ENCODE assay signal across 14 cellular contexts in the genomic region with DNA sequence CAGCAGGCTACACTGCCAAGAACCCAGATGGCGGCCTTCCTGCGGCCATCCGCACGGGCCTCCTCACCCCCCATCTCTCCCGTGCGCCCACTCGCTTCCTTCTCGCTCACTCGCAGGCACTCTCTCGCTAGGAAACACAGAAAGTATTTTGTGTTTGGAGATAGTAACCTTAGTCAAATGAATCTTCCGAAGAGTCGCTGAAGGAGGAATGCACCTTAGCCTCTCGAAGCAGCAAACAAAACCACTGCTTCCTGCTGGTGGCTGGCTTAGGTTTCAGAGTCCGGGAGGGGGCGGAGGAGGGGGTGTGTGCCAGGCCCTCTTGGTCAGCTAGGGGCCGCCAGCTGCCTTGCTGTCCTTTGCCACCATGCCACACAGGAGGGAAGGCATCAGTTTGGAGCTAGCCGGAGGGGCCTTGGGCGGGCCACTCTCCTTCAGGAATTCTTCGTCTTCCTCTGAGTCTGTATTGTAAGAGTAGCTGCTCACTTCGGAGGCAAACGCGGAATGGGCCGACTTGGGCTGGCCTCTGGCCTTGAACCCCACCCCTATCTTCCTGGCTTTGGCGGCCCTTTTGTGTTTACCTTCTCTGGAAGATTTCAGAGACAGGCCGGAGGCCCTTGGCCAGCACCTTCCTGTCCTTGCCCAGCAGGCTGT.
A peak's percentile ranks its signal among the peaks of the same experiment; 100 is the strongest.
DNase-seq lines count a peak whose midpoint lies in the region; ATAC-seq and TF ChIP-seq lines count a peak whose summit lies in the region.
"Had no signal": no experiment of that assay in that cellular context is flagged by ENCODE, and none has a peak within 500 bp of the region (broad histone marks: within the 10 kb centered on the region; RNA-seq: fewer than 3 reads in every experiment).

No MANE protein-coding gene starts in this region.

- dilution Hi-C loops in mammary epithelial cell (cut with HindIII; ENCODE audit: low sequenced_read_pairs), result no loop called here

- peaks cover 5% of the 10 kb centered on the region for H3K4me1 ChIP-seq in mammary epithelial cell (ENCODE audit: insufficient read depth, low read length)
- H3K4me1 ChIP-seq in prostate gland (replicated peaks), result peaks cover 9% of the 10 kb centered on the region
- H3K4me1 ChIP-seq in GM23248 (ENCODE audit: insufficient read depth), result no peaks in the 10 kb centered on the region

- H3K4me3 ChIP-seq in H7 (ENCODE audit: insufficient read depth, low read depth, low read length), result no peak overlapping the region
- no peak overlapping the region for H3K4me3 ChIP-seq in mammary epithelial cell (replicated peaks in 1 of 3; ENCODE audit: insufficient read depth in 1 of 3, low read depth in 2 of 3, low read length in 3 of 3)
- peak overlapping the region; percentile 25 to 37 for H3K4me3 ChIP-seq in prostate gland
- no peak overlapping the region for H3K4me3 ChIP-seq in GM23248

- H3F3A ChIP-seq in GM23248 (ENCODE audit: insufficient read depth), result no peaks in the 10 kb centered on the region

- H2AFZ ChIP-seq in mammary epithelial cell (ENCODE audit: low read depth, low read length) (peak overlapping the region; percentile 75), GM23248 (no peak overlapping the region)

- peak in 1 of 2 donors; percentile 35 for TF ChIP-seq CTCF in mammary epithelial cell (conservative IDR thresholded peaks at IDR 0.05 in 1 of 2, IDR thresholded peaks at IDR 0.05 in 1 of 2; ENCODE audit: extremely low read depth in 1 of 2, insufficient read depth in 1 of 2, low read depth in 1 of 2, low read length in 2 of 2)
- peak in 3 of 4 experiments; percentile 39 to 61 (median 56) for TF ChIP-seq CTCF in prostate gland (IDR thresholded peaks at IDR 0.05)

- H3K36me3 ChIP-seq in H7 (replicated peaks; ENCODE audit: control insufficient read depth, insufficient read depth, low read length) (no peaks in the 10 kb centered on the region), mammary epithelial cell (ENCODE audit: insufficient read depth, low read length) (peaks cover 2% of the 10 kb centered on the region), prostate gland (no peaks in the 10 kb centered on the region), GM23248 (ENCODE audit: low read depth) (peaks cover 9% of the 10 kb centered on the region; the same call in 1 of the 2 replicates)

- H3K27me3 Mint-ChIP-seq in activated naive CD8-positive, alpha-beta T cell treated with anti-CD3 and anti-CD28 coated beads for 36 hours, result no peaks in the 10 kb centered on the region

- H3K4me3 Mint-ChIP-seq in activated naive CD8-positive, alpha-beta T cell treated with anti-CD3 and anti-CD28 coated beads for 36 hours, result no peak overlapping the region
- H3K4me3 Mint-ChIP-seq: nephron had no signal

- no peak overlapping the region for H3K27ac Mint-ChIP-seq in activated naive CD8-positive, alpha-beta T cell treated with anti-CD3 and anti-CD28 coated beads for 36 hours

- H3K27ac ChIP-seq in mammary epithelial cell (ENCODE audit: insufficient read depth, low read depth, low read length) (no peak overlapping the region), prostate gland (peak overlapping the region; percentile 80 to 82), GM23248 (no peak overlapping the region)

- H3K9me2 ChIP-seq in GM23248 (ENCODE audit: insufficient read depth), result no peaks in the 10 kb centered on the region

- H4K20me1 ChIP-seq in mammary epithelial cell (ENCODE audit: insufficient read depth, low read length) (no peaks in the 10 kb centered on the region), GM23248 (ENCODE audit: insufficient read depth) (no peaks in the 10 kb centered on the region)

- H3K9ac ChIP-seq in mammary epithelial cell (ENCODE audit: insufficient read depth, low read length), result no peak overlapping the region
- no peak overlapping the region for H3K9ac ChIP-seq in GM23248

- H3K79me2 ChIP-seq in mammary epithelial cell (ENCODE audit: insufficient read depth, low read length), result no peaks in the 10 kb centered on the region
- H3K79me2 ChIP-seq in GM23248 (ENCODE audit: insufficient read depth), result no peaks in the 10 kb centered on the region

- H3K9me3 ChIP-seq in mammary epithelial cell (replicated peaks; ENCODE audit: insufficient read depth, low read length) (no peaks in the 10 kb centered on the region), prostate gland (no peaks in the 10 kb centered on the region), GM23248 (ENCODE audit: low read depth) (no peaks in the 10 kb centered on the region)

- no peaks in the 10 kb centered on the region for H3K27me3 ChIP-seq in H7 (ENCODE audit: control insufficient read depth, insufficient read depth, low read length)
- no peaks in the 10 kb centered on the region for H3K27me3 ChIP-seq in mammary epithelial cell (ENCODE audit: insufficient read depth, low read length)
- no peaks in the 10 kb centered on the region for H3K27me3 ChIP-seq in prostate gland (replicated peaks; ENCODE audit: insufficient read depth)
- no peaks in the 10 kb centered on the region for H3K27me3 ChIP-seq in GM23248 (replicated peaks; ENCODE audit: insufficient read depth)

- BruUV-seq in mammary epithelial cell (replicated peaks; lab: Mats Ljungman, UMichigan), result no TSS peak

- in situ Hi-C loops in mammary epithelial cell (cut with MboI; ENCODE audit: low sequenced_read_pairs in 2 of 2), result no loop called here
- in situ Hi-C loops in GM23248 (cut with MboI), result no loop called here

- no peaks in the 10 kb centered on the region for H3K9me3 Mint-ChIP-seq in activated naive CD8-positive, alpha-beta T cell treated with anti-CD3 and anti-CD28 coated beads for 36 hours
- H3K9me3 Mint-ChIP-seq: nephron had no signal

- intact Hi-C loops in mammary epithelial cell (cut with micrococcal nuclease) (no loop called here), prostate gland (cut with DNase I) (loop anchor here (5.0 kb wide), 2 partner anchors 115 to 200 kb away; a partner anchor contains a TSS)

- peaks cover 1% of the 10 kb centered on the region for H3K4me1 Mint-ChIP-seq in activated naive CD8-positive, alpha-beta T cell treated with anti-CD3 and anti-CD28 coated beads for 36 hours
- H3K4me1 Mint-ChIP-seq: nephron had no signal

- CTCF ChIA-PET in mammary epithelial cell (lab: Charles Lee; ENCODE audit: low non-redundant PET), result no interaction called here

- H3K4me2 ChIP-seq in mammary epithelial cell (ENCODE audit: insufficient read depth, low read depth, low read length), result peak overlapping the region; percentile 80
- no peak overlapping the region for H3K4me2 ChIP-seq in GM23248 (ENCODE audit: unreplicated experiment)

- no peaks in the 10 kb centered on the region for H3K36me3 Mint-ChIP-seq in activated naive CD8-positive, alpha-beta T cell treated with anti-CD3 and anti-CD28 coated beads for 36 hours

- DNase-seq in H7, result peak; percentile 90
- peak; percentile 26 for DNase-seq in mammary epithelial cell
- DNase-seq in kidney tubule cell (ENCODE audit: low spot score), result peak; percentile 28
- DNase-seq in prostate gland (ENCODE audit: low spot score), result peak; percentile 72
- DNase-seq in GM23248, result no peak
- DNase-seq in activated naive CD8-positive, alpha-beta T cell treated with anti-CD3 and anti-CD28 coated beads for 36 hours, result no peak
- DNase-seq in stimulated activated CD4-positive, alpha-beta T cell treated with anti-CD3 and anti-CD28 coated beads, Interleukin-4, amount 100 ng/mL, for 4 hours, result no peak
- DNase-seq: activated CD4-positive, alpha-beta T cell treated with anti-CD3 and anti-CD28 coated beads for 4 hours; AML-193; DMS79; erythroblast; GOT3 had no signal

- WGBS in mammary epithelial cell (ENCODE audit: low coverage, missing lambda C conversion rate), result 25% methylated on average over 23 of the region's 25 CpGs
- WGBS in prostate gland, result 34% methylated on average over 25 of the region's 25 CpGs
- WGBS in GM23248 (ENCODE audit: low coverage in 1 of 2, low lambda C conversion rate in 2 of 2, missing lambda C conversion rate in 2 of 2), 2 experiments, result 95 to 96% methylated on average over 24 to 25 of the region's 25 CpGs

- ATAC-seq in HG03439 (IDR thresholded peaks at IDR 0.05; ENCODE audit: unreplicated experiment), result no peak

- peak; percentile 27 for TF ChIP-seq POLR2A in prostate gland (IDR thresholded peaks at IDR 0.05)

Comparison
In these comparisons a context has a peak if more than half of its experiments do, and no peak if none do; other contexts are left out.
1. DNase-seq: peak in H7 (single experiment), mammary epithelial cell (single experiment), kidney tubule cell (single experiment) and prostate gland (single experiment); none in GM23248 (single experiment), activated naive CD8-positive, alpha-beta T cell treated with anti-CD3 and anti-CD28 coated beads for 36 hours (single experiment) and stimulated activated CD4-positive, alpha-beta T cell treated with anti-CD3 and anti-CD28 coated beads, Interleukin-4, amount 100 ng/mL, for 4 hours (0 of 2).
2. H3K4me3 ChIP-seq: peak in prostate gland (2 of 2); none in H7 (single experiment), mammary epithelial cell (0 of 3) and GM23248 (single experiment).
3. H3K27ac ChIP-seq: peak in prostate gland (2 of 2); none in mammary epithelial cell (single experiment) and GM23248 (single experiment).